Comparison of ENCODE assay signal across 1 cellular context in the genomic region with DNA sequence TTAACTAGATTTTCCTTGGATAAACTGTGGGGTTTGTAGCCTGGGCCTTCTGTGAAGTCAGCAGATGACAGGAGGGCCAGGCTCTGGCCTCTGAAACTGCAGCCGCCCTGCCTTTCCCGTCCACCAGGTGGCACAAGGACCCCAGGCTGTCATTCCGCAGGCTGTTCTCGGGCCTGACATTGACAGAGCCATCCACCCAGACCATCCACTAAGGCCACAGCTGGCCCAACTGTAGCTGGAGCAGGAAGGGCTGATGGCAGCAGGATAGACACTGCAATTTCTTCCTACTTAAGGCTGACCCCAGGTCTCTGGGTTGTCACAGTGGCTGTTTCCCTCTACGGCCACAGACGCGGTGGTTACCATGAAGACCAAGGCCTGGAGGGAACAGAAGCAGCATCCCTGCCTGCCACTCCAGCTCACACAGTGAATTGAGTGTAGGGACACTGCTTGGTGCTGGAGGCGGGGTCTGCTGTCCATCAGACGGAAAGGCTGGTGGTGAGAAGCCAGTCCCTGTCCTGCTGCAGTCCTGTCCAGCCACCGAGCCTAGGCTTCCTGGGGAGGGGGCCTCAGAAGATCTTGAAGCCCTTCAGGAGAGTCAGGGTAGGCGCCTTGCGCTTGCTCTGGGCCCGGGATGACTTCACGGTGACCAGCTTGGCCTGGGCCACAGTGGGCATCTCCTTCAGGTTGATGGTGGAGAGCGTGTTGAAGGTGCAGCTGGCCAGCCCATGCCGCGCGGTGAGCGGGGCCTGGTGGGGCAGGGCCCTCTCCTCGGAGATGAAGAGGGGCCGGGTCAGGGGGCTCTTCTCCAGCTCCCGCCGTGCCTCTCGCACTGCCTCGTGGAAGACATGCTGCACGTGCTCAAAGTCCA.
TF ChIP-seq lines count a peak whose summit lies in the region.

No MANE protein-coding gene starts in this region.

TF ChIP-seq in HepG2, 621 proteins besides CTCF, POLR2A, EP300 and RAD21 (continued from another document and continues in another):
- TF ChIP-seq, protein P1, sequence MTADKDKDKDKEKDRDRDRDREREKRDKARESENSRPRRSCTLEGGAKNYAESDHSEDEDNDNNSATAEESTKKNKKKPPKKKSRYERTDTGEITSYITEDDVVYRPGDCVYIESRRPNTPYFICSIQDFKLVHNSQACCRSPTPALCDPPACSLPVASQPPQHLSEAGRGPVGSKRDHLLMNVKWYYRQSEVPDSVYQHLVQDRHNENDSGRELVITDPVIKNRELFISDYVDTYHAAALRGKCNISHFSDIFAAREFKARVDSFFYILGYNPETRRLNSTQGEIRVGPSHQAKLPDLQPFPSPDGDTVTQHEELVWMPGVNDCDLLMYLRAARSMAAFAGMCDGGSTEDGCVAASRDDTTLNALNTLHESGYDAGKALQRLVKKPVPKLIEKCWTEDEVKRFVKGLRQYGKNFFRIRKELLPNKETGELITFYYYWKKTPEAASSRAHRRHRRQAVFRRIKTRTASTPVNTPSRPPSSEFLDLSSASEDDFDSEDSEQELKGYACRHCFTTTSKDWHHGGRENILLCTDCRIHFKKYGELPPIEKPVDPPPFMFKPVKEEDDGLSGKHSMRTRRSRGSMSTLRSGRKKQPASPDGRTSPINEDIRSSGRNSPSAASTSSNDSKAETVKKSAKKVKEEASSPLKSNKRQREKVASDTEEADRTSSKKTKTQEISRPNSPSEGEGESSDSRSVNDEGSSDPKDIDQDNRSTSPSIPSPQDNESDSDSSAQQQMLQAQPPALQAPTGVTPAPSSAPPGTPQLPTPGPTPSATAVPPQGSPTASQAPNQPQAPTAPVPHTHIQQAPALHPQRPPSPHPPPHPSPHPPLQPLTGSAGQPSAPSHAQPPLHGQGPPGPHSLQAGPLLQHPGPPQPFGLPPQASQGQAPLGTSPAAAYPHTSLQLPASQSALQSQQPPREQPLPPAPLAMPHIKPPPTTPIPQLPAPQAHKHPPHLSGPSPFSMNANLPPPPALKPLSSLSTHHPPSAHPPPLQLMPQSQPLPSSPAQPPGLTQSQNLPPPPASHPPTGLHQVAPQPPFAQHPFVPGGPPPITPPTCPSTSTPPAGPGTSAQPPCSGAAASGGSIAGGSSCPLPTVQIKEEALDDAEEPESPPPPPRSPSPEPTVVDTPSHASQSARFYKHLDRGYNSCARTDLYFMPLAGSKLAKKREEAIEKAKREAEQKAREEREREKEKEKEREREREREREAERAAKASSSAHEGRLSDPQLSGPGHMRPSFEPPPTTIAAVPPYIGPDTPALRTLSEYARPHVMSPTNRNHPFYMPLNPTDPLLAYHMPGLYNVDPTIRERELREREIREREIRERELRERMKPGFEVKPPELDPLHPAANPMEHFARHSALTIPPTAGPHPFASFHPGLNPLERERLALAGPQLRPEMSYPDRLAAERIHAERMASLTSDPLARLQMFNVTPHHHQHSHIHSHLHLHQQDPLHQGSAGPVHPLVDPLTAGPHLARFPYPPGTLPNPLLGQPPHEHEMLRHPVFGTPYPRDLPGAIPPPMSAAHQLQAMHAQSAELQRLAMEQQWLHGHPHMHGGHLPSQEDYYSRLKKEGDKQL (CRISPR knock-in tag; IDR thresholded peaks at IDR 0.05; ENCODE audit: low read depth): no peak
- TF ChIP-seq, protein P2, sequence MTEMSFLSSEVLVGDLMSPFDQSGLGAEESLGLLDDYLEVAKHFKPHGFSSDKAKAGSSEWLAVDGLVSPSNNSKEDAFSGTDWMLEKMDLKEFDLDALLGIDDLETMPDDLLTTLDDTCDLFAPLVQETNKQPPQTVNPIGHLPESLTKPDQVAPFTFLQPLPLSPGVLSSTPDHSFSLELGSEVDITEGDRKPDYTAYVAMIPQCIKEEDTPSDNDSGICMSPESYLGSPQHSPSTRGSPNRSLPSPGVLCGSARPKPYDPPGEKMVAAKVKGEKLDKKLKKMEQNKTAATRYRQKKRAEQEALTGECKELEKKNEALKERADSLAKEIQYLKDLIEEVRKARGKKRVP (CRISPR knock-in tag; IDR thresholded peaks at IDR 0.05): no peak
- TF ChIP-seq, protein P3, sequence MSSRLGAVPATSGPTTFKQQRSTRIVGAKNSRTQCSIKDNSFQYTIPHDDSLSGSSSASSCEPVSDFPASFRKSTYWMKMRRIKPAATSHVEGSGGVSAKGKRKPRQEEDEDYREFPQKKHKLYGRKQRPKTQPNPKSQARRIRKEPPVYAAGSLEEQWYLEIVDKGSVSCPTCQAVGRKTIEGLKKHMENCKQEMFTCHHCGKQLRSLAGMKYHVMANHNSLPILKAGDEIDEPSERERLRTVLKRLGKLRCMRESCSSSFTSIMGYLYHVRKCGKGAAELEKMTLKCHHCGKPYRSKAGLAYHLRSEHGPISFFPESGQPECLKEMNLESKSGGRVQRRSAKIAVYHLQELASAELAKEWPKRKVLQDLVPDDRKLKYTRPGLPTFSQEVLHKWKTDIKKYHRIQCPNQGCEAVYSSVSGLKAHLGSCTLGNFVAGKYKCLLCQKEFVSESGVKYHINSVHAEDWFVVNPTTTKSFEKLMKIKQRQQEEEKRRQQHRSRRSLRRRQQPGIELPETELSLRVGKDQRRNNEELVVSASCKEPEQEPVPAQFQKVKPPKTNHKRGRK (CRISPR knock-in tag; IDR thresholded peaks at IDR 0.05): 0 out of 2 replicates have a peak, but pooled peaks have one; percentile 23
- TF ChIP-seq AGO1 (IDR thresholded peaks at IDR 0.05; ENCODE audit: low read depth, low read length, poor library complexity, severe bottlenecking) (no peak), SIX4 (CRISPR knock-in tag; IDR thresholded peaks at IDR 0.05) (peak; percentile 50; the same call in 1 of the 2 replicates), FOXO1 (CRISPR knock-in tag; IDR thresholded peaks at IDR 0.05) (no peak), RBM39 (IDR thresholded peaks at IDR 0.05; ENCODE audit: low read depth, low read length, poor library complexity, severe bottlenecking) (no peak), FOXC1 (CRISPR knock-in tag; IDR thresholded peaks at IDR 0.05; ENCODE audit: borderline replicate concordance) (peak; percentile 69; the same call in 1 of the 2 replicates), ZMYM4 (CRISPR knock-in tag; IDR thresholded peaks at IDR 0.05) (peak; percentile 35; the same call in 1 of the 2 replicates), ZNF558 (CRISPR knock-in tag; IDR thresholded peaks at IDR 0.05; ENCODE audit: borderline replicate concordance) (no peak), ZNF780A (CRISPR knock-in tag; IDR thresholded peaks at IDR 0.05) (no peak), ZNF703 (CRISPR knock-in tag; IDR thresholded peaks at IDR 0.05; ENCODE audit: borderline replicate concordance) (no peak), RFXANK (CRISPR knock-in tag; IDR thresholded peaks at IDR 0.05) (no peak), MBD4 (IDR thresholded peaks at IDR 0.05; ENCODE audit: borderline replicate concordance, low read length) (no peak), ZNF747 (CRISPR knock-in tag; IDR thresholded peaks at IDR 0.05; ENCODE audit: borderline replicate concordance) (no peak), THAP11 (CRISPR knock-in tag; IDR thresholded peaks at IDR 0.05) (peak; percentile 56; the same call in 1 of the 2 replicates), ZNF343 (CRISPR knock-in tag; IDR thresholded peaks at IDR 0.05) (no peak), IKZF4 (CRISPR knock-in tag; IDR thresholded peaks at IDR 0.05; ENCODE audit: borderline replicate concordance, low read depth, not compliant biosample characterization) (no peak), HMG20A (CRISPR knock-in tag; IDR thresholded peaks at IDR 0.05; ENCODE audit: borderline replicate concordance) (peak; percentile 36; the same call in 1 of the 2 replicates), PHF21A (CRISPR knock-in tag; IDR thresholded peaks at IDR 0.05) (no peak), ZBTB21 (CRISPR knock-in tag; IDR thresholded peaks at IDR 0.05) (no peak), ATF7-NPFF (CRISPR knock-in tag; IDR thresholded peaks at IDR 0.05; ENCODE audit: low read depth) (0 out of 2 replicates have a peak, but pooled peaks have one; percentile 24)
- TF ChIP-seq, protein P4, sequence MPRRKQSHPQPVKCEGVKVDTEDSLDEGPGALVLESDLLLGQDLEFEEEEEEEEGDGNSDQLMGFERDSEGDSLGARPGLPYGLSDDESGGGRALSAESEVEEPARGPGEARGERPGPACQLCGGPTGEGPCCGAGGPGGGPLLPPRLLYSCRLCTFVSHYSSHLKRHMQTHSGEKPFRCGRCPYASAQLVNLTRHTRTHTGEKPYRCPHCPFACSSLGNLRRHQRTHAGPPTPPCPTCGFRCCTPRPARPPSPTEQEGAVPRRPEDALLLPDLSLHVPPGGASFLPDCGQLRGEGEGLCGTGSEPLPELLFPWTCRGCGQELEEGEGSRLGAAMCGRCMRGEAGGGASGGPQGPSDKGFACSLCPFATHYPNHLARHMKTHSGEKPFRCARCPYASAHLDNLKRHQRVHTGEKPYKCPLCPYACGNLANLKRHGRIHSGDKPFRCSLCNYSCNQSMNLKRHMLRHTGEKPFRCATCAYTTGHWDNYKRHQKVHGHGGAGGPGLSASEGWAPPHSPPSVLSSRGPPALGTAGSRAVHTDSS (CRISPR knock-in tag; conservative IDR thresholded peaks at IDR 0.05): no peak
- TF ChIP-seq, protein P5, sequence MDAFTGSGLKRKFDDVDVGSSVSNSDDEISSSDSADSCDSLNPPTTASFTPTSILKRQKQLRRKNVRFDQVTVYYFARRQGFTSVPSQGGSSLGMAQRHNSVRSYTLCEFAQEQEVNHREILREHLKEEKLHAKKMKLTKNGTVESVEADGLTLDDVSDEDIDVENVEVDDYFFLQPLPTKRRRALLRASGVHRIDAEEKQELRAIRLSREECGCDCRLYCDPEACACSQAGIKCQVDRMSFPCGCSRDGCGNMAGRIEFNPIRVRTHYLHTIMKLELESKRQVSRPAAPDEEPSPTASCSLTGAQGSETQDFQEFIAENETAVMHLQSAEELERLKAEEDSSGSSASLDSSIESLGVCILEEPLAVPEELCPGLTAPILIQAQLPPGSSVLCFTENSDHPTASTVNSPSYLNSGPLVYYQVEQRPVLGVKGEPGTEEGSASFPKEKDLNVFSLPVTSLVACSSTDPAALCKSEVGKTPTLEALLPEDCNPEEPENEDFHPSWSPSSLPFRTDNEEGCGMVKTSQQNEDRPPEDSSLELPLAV (CRISPR knock-in tag; conservative IDR thresholded peaks at IDR 0.05; ENCODE audit: low read depth): no peak
- TF ChIP-seq, protein P6, sequence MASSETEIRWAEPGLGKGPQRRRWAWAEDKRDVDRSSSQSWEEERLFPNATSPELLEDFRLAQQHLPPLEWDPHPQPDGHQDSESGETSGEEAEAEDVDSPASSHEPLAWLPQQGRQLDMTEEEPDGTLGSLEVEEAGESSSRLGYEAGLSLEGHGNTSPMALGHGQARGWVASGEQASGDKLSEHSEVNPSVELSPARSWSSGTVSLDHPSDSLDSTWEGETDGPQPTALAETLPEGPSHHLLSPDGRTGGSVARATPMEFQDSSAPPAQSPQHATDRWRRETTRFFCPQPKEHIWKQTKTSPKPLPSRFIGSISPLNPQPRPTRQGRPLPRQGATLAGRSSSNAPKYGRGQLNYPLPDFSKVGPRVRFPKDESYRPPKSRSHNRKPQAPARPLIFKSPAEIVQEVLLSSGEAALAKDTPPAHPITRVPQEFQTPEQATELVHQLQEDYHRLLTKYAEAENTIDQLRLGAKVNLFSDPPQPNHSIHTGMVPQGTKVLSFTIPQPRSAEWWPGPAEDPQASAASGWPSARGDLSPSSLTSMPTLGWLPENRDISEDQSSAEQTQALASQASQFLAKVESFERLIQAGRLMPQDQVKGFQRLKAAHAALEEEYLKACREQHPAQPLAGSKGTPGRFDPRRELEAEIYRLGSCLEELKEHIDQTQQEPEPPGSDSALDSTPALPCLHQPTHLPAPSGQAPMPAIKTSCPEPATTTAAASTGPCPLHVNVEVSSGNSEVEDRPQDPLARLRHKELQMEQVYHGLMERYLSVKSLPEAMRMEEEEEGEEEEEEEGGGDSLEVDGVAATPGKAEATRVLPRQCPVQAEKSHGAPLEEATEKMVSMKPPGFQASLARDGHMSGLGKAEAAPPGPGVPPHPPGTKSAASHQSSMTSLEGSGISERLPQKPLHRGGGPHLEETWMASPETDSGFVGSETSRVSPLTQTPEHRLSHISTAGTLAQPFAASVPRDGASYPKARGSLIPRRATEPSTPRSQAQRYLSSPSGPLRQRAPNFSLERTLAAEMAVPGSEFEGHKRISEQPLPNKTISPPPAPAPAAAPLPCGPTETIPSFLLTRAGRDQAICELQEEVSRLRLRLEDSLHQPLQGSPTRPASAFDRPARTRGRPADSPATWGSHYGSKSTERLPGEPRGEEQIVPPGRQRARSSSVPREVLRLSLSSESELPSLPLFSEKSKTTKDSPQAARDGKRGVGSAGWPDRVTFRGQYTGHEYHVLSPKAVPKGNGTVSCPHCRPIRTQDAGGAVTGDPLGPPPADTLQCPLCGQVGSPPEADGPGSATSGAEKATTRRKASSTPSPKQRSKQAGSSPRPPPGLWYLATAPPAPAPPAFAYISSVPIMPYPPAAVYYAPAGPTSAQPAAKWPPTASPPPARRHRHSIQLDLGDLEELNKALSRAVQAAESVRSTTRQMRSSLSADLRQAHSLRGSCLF (CRISPR knock-in tag; IDR thresholded peaks at IDR 0.05; ENCODE audit: borderline replicate concordance): no peak
- TF ChIP-seq, protein P7, sequence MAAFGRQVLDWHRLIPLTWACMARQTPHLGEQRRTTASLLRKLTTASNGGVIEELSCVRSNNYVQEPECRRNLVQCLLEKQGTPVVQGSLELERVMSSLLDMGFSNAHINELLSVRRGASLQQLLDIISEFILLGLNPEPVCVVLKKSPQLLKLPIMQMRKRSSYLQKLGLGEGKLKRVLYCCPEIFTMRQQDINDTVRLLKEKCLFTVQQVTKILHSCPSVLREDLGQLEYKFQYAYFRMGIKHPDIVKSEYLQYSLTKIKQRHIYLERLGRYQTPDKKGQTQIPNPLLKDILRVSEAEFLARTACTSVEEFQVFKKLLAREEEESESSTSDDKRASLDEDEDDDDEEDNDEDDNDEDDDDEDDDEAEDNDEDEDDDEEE (CRISPR knock-in tag; IDR thresholded peaks at IDR 0.05): no peak
- TF ChIP-seq, protein P8, sequence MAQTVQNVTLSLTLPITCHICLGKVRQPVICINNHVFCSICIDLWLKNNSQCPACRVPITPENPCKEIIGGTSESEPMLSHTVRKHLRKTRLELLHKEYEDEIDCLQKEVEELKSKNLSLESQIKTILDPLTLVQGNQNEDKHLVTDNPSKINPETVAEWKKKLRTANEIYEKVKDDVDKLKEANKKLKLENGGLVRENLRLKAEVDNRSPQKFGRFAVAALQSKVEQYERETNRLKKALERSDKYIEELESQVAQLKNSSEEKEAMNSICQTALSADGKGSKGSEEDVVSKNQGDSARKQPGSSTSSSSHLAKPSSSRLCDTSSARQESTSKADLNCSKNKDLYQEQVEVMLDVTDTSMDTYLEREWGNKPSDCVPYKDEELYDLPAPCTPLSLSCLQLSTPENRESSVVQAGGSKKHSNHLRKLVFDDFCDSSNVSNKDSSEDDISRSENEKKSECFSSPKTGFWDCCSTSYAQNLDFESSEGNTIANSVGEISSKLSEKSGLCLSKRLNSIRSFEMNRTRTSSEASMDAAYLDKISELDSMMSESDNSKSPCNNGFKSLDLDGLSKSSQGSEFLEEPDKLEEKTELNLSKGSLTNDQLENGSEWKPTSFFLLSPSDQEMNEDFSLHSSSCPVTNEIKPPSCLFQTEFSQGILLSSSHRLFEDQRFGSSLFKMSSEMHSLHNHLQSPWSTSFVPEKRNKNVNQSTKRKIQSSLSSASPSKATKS (CRISPR knock-in tag; IDR thresholded peaks at IDR 0.05): no peak
- TF ChIP-seq, protein P9, sequence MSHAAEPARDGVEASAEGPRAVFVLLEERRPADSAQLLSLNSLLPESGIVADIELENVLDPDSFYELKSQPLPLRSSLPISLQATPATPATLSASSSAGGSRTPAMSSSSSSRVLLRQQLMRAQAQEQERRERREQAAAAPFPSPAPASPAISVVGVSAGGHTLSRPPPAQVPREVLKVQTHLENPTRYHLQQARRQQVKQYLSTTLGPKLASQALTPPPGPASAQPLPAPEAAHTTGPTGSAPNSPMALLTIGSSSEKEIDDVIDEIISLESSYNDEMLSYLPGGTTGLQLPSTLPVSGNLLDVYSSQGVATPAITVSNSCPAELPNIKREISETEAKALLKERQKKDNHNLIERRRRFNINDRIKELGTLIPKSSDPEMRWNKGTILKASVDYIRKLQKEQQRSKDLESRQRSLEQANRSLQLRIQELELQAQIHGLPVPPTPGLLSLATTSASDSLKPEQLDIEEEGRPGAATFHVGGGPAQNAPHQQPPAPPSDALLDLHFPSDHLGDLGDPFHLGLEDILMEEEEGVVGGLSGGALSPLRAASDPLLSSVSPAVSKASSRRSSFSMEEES (CRISPR knock-in tag; IDR thresholded peaks at IDR 0.05): 0 out of 2 replicates have a peak, but pooled peaks have one; percentile 24
